8 cellular contexts compared by ENCODE assay signal in genomic region chr9:135478858-135479468, GRCh38. TPM values are rescaled to one million over a fixed set of nuclear protein-coding genes. Genes with fewer than 3 reads are reported as not detected.
DNase-seq lines count a peak whose midpoint lies in the region; ATAC-seq and TF ChIP-seq lines count a peak whose summit lies in the region.

No MANE protein-coding gene starts in this region.

- no peak overlapping the region for H2AFZ ChIP-seq in H9 (ENCODE audit: low read length)

- H3K4ac ChIP-seq in H9 (ENCODE audit: low read depth, low read length) = no peak overlapping the region

- no peak overlapping the region for H3K9ac ChIP-seq in H9 (ENCODE audit: extremely low read depth, insufficient read length, low read length)

- H3K23ac ChIP-seq in H9 (ENCODE audit: insufficient read length, low read depth, low read length) = no peak overlapping the region

- peaks cover 6% of the 10 kb centered on the region for H3K23me2 ChIP-seq in H9 (ENCODE audit: insufficient read length, low read depth, low read length, poor library complexity, severe bottlenecking)

- H3K27me3 Mint-ChIP-seq in H9 (ENCODE audit: low read depth) (no peaks in the 10 kb centered on the region; the same call in none of the 2 replicates), activated B cell treated with CpG ODN at 0.5 μM for 24 hours (peaks cover 2% of the 10 kb centered on the region)
- peaks cover 0 to 7% of the 10 kb centered on the region in 2 donors for H3K27me3 Mint-ChIP-seq in natural killer cell treated with Interleukin-12 subunit alpha and Interleukin-12 subunit beta and Interleukin-15 and Interleukin-18, amount 100 ng/mL, for 72 hours

- no peak overlapping the region for H2BK20ac ChIP-seq in H9 (ENCODE audit: low read depth, low read length, poor library complexity, severe bottlenecking)

- no peak for DNase-seq in BJ (ENCODE audit: low read depth)
- peak; percentile 54 for DNase-seq in H9
- DNase-seq in activated B cell treated with CpG ODN at 0.5 μM for 24 hours = peak; percentile 25
- peak in 1 of 2 donors; percentile 61 for DNase-seq in foreskin fibroblast
- no peak for DNase-seq in natural killer cell treated with Interleukin-12 subunit alpha and Interleukin-12 subunit beta and Interleukin-15 and Interleukin-18, amount 100 ng/mL, for 72 hours (ENCODE audit: low spot score)
- DNase-seq in stimulated activated CD4-positive, alpha-beta T cell treated with anti-CD3 and anti-CD28 coated beads, Interleukin-15, amount 100 ng/mL, for 24 hours = no peak
- no peak for DNase-seq in cortex of kidney (lab: John Stamatoyannopoulos, UW)

- H2AK5ac ChIP-seq in H9 (ENCODE audit: insufficient read length, low read length) = no peak overlapping the region

- H3T11ph ChIP-seq in H9 (ENCODE audit: low read length) = no peak overlapping the region

- ATAC-seq in activated B cell treated with CpG ODN at 0.5 μM for 24 hours (ENCODE audit: low read depth) (peak; percentile 45), GM19023 (IDR thresholded peaks at IDR 0.05; ENCODE audit: unreplicated experiment) (no peak)
- ATAC-seq in natural killer cell treated with Interleukin-12 subunit alpha and Interleukin-12 subunit beta and Interleukin-15 and Interleukin-18, amount 100 ng/mL, for 72 hours = peak in 1 of 2 donors; percentile 25

- peak overlapping the region; percentile 89 for H3K4me3 ChIP-seq in BJ (ENCODE audit: low read depth, low read length)
- H3K4me3 ChIP-seq in foreskin fibroblast (ENCODE audit: low read depth in 1 of 2, low read length in 2 of 2) = peak overlapping the region; percentile 36 to 47

- TF ChIP-seq CTCF in BJ (IDR thresholded peaks at IDR 0.05; ENCODE audit: insufficient read depth, low read depth, low read length) = peak; percentile 44
- TF ChIP-seq CTCF in H9 (conservative IDR thresholded peaks at IDR 0.05) = no peak; the same call in 1 of the 3 replicates
- TF ChIP-seq CTCF in activated B cell treated with CpG ODN at 0.5 μM for 24 hours (IDR thresholded peaks at IDR 0.05) = no peak
- TF ChIP-seq CTCF in foreskin fibroblast (IDR thresholded peaks at IDR 0.05; ENCODE audit: low read depth, low read length) = no peak

- H2BK120ac ChIP-seq in H9 (ENCODE audit: low read depth, low read length, poor library complexity, severe bottlenecking) = no peak overlapping the region

- no peaks in the 10 kb centered on the region for H3K27me3 ChIP-seq in BJ (ENCODE audit: control insufficient read depth, insufficient read depth, low read length)
- H3K27me3 ChIP-seq in H9 (ENCODE audit: insufficient read depth, low read length) = no peaks in the 10 kb centered on the region

- no peak overlapping the region for H3K27ac ChIP-seq in H9 (ENCODE audit: insufficient read length, low read depth, low read length)

- no peak overlapping the region for H3K18ac ChIP-seq in H9 (ENCODE audit: insufficient read length, low read depth, low read length)

- peaks cover 8 to 17% of the 10 kb centered on the region in 2 experiments for H3K4me1 Mint-ChIP-seq in H9
- H3K4me1 Mint-ChIP-seq in activated B cell treated with CpG ODN at 0.5 μM for 24 hours = peaks cover 10% of the 10 kb centered on the region
- peaks cover 4 to 6% of the 10 kb centered on the region in 2 donors for H3K4me1 Mint-ChIP-seq in natural killer cell treated with Interleukin-12 subunit alpha and Interleukin-12 subunit beta and Interleukin-15 and Interleukin-18, amount 100 ng/mL, for 72 hours (ENCODE audit: low read depth in 2 of 2)

- intact Hi-C loops in activated B cell treated with CpG ODN at 0.5 μM for 24 hours (cut with micrococcal nuclease) = no loop called here

- H3K9me3 Mint-ChIP-seq in H9 = no peaks in the 10 kb centered on the region; a peak in 1 of 5 replicates
- no peaks in the 10 kb centered on the region for H3K9me3 Mint-ChIP-seq in activated B cell treated with CpG ODN at 0.5 μM for 24 hours
- no peaks in the 10 kb centered on the region for H3K9me3 Mint-ChIP-seq in natural killer cell treated with Interleukin-12 subunit alpha and Interleukin-12 subunit beta and Interleukin-15 and Interleukin-18, amount 100 ng/mL, for 72 hours

- no peak overlapping the region for H3K56ac ChIP-seq in H9 (ENCODE audit: insufficient read length, low read depth, low read length)

- no peak overlapping the region for H2BK15ac ChIP-seq in H9 (ENCODE audit: low read depth, low read length)

- no peaks in the 10 kb centered on the region; the same call in 1 of the 2 replicates for H3K4me1 ChIP-seq in H9 (ENCODE audit: insufficient read depth, low read length)

- H3K9me3 ChIP-seq in H9 (ENCODE audit: control insufficient read depth, low read depth, low read length) = no peaks in the 10 kb centered on the region

- peak overlapping the region; percentile 73 to 87 for H3K4me3 Mint-ChIP-seq in H9
- H3K4me3 Mint-ChIP-seq in activated B cell treated with CpG ODN at 0.5 μM for 24 hours = peak overlapping the region; percentile 91
- H3K4me3 Mint-ChIP-seq in natural killer cell treated with Interleukin-12 subunit alpha and Interleukin-12 subunit beta and Interleukin-15 and Interleukin-18, amount 100 ng/mL, for 72 hours = peak overlapping the region; percentile 89

- H4K20me1 ChIP-seq in H9 (ENCODE audit: control insufficient read depth, insufficient read depth, insufficient read length) = no peaks in the 10 kb centered on the region

- no peak overlapping the region for H4K91ac ChIP-seq in H9 (ENCODE audit: insufficient read length, low read depth, low read length)

- H3K79me2 ChIP-seq in H9 (ENCODE audit: insufficient read depth, low read length) = no peaks in the 10 kb centered on the region; the same call in 1 of the 2 replicates

- H3K79me1 ChIP-seq in H9 (ENCODE audit: insufficient read depth, low read depth, low read length, poor library complexity, severe bottlenecking) = peaks cover 3% of the 10 kb centered on the region

- no peak overlapping the region for H2BK12ac ChIP-seq in H9 (ENCODE audit: insufficient read length, low read depth, low read length)

- H3K4me2 ChIP-seq in H9 (ENCODE audit: insufficient read depth, insufficient read length, low read length) = peak overlapping the region; percentile 42

- no CpG with 5 or more reads among the region's 62 CpGs for WGBS in H9 (ENCODE audit: extremely low coverage, insufficient read length, low lambda C conversion rate)

- H3K36me3 ChIP-seq in BJ (ENCODE audit: control insufficient read depth, insufficient read depth, low read length) = peaks cover 1% of the 10 kb centered on the region; the same call in 1 of the 2 replicates

- H3K14ac ChIP-seq in H9 (ENCODE audit: insufficient read depth, low read length) = no peak overlapping the region

- H3K36me3 Mint-ChIP-seq in H9 (ENCODE audit: insufficient read depth in 1 of 3, low read depth in 3 of 3) (peaks cover 2 to 19% (median 15%) of the 10 kb centered on the region in 3 experiments; a peak in 6 of 7 replicates), activated B cell treated with CpG ODN at 0.5 μM for 24 hours (ENCODE audit: low read depth) (peaks cover 2% of the 10 kb centered on the region)
- H3K36me3 Mint-ChIP-seq in natural killer cell treated with Interleukin-12 subunit alpha and Interleukin-12 subunit beta and Interleukin-15 and Interleukin-18, amount 100 ng/mL, for 72 hours = no peaks in the 10 kb centered on the region

- H4K8ac ChIP-seq in H9 (replicated peaks; ENCODE audit: insufficient read length, low read depth, low read length) = no peak overlapping the region

- CTCF ChIA-PET in BJ (lab: Yijun Ruan, JAX) = no interaction called here
- CTCF ChIA-PET in activated B cell treated with CpG ODN at 0.5 μM for 24 hours (lab: Charles Lee) = no interaction called here

- H4K5ac ChIP-seq in H9 (ENCODE audit: insufficient read length, low read depth, low read length) = no peak overlapping the region

- H3K27ac Mint-ChIP-seq in H9 (peak overlapping the region in 1 of 3 experiments; percentile 44; a peak in 1 of 7 replicates), activated B cell treated with CpG ODN at 0.5 μM for 24 hours (peak overlapping the region; percentile 77)
- peak overlapping the region in 1 of 2 donors; percentile 54 for H3K27ac Mint-ChIP-seq in natural killer cell treated with Interleukin-12 subunit alpha and Interleukin-12 subunit beta and Interleukin-15 and Interleukin-18, amount 100 ng/mL, for 72 hours

- POLR2A ChIA-PET in BJ (lab: Charles Lee) = no interaction called here
- POLR2A ChIA-PET in activated B cell treated with CpG ODN at 0.5 μM for 24 hours (lab: Charles Lee) = interaction anchor here (0.5 kb wide), 1 partner anchor 1988 kb away, joined by 3 read pairs; no protein-coding TSS in a partner anchor

- H2BK5ac ChIP-seq in H9 (ENCODE audit: insufficient read length, low read length) = no peak overlapping the region

RNA-seq across cellular contexts. Expression of gene PPP1R26, which starts 0.6 kb away (rescaled TPM):
- 4.4 and 6.0 TPM in 2 replicates for polyA plus RNA-seq in BJ (2011; rRNA removed)
- polyA minus RNA-seq in BJ (2011; rRNA and poly(A)+ RNA removed) = 3.2 and 4.0 TPM in 2 replicates
- 34.0 and 38.0 TPM in 2 replicates for total RNA-seq in H9 (2021)
- 3.1 and 6.7 TPM in 2 replicates for total RNA-seq in activated B cell treated with CpG ODN at 0.5 μM for 24 hours
- total RNA-seq in natural killer cell treated with Interleukin-12 subunit alpha and Interleukin-12 subunit beta and Interleukin-15 and Interleukin-18, amount 100 ng/mL, for 72 hours = 1 to 10 TPM; 3.7 to 7.7 TPM

RNA-seq across cellular contexts. Expression of gene MRPS2, which starts 21.5 kb away (rescaled TPM):
- 54.6 and 102 TPM in 2 replicates for polyA plus RNA-seq in BJ (2011; rRNA removed)
- 45.3 and 86.9 TPM in 2 replicates for polyA minus RNA-seq in BJ (2011; rRNA and poly(A)+ RNA removed)
- total RNA-seq in H9 (2021) (81.0 and 84.2 TPM in 2 replicates), activated B cell treated with CpG ODN at 0.5 μM for 24 hours (35.1 and 39.7 TPM in 2 replicates)
- total RNA-seq in natural killer cell treated with Interleukin-12 subunit alpha and Interleukin-12 subunit beta and Interleukin-15 and Interleukin-18, amount 100 ng/mL, for 72 hours = 10 to 100 TPM; 38.2 to 78.3 TPM

RNA-seq across cellular contexts. Expression of gene LCN1, which starts 42.3 kb away (rescaled TPM):
- not detected in 2 replicates for polyA plus RNA-seq in BJ (2011; rRNA removed)
- not detected in 2 replicates for polyA minus RNA-seq in BJ (2011; rRNA and poly(A)+ RNA removed)
- total RNA-seq in H9 (2021) = not detected in 2 replicates
- not detected in 2 replicates for total RNA-seq in activated B cell treated with CpG ODN at 0.5 μM for 24 hours
- not detected for total RNA-seq in natural killer cell treated with Interleukin-12 subunit alpha and Interleukin-12 subunit beta and Interleukin-15 and Interleukin-18, amount 100 ng/mL, for 72 hours

Comparison
In these comparisons a context has a peak if more than half of its experiments do, and no peak if none do; other contexts are left out.
1. DNase-seq: peak in H9 (single experiment) and activated B cell treated with CpG ODN at 0.5 μM for 24 hours (single experiment); none in BJ (single experiment), natural killer cell treated with Interleukin-12 subunit alpha and Interleukin-12 subunit beta and Interleukin-15 and Interleukin-18, amount 100 ng/mL, for 72 hours (single experiment), stimulated activated CD4-positive, alpha-beta T cell treated with anti-CD3 and anti-CD28 coated beads, Interleukin-15, amount 100 ng/mL, for 24 hours (single experiment) and cortex of kidney (single experiment).
2. Peak in every context shown above with its lines, with median percentiles within 50 percentile points of each other: H3K4me3 Mint-ChIP-seq.